8 cellular contexts compared by ENCODE assay signal in the genomic region with DNA sequence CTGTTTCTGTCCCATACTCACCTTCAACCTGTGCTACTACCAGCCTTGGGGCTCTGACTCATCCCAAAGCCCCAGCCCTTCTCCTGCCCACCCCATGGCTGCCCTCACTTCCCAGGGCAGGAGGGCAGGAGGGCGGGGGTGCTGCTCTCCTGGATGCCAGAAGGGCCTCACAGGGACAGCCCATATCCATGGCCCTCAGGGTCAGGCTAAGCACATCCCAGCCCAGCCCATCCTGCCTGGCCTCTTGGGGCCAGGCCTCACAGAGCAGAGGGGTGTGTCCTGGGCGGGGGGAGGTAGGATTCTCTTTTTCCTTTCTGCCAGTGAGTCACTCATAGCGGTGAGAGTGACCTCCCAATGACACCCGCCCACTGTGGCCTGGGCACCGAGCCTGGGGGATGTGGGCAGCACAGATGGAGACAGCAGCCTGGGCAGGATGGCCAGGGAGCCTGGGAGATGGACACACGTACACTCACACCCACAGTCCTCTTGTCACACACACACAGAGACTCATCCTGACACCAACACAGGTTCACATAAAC. TPM values are rescaled to one million over a fixed set of nuclear protein-coding genes. Genes with fewer than 3 reads are reported as not detected.
DNase-seq lines count a peak whose midpoint lies in the region; FAIRE-seq and TF ChIP-seq lines count a peak whose summit lies in the region.

No MANE protein-coding gene starts in this region.

- DNase-seq in 8988T (peak; percentile 70), HS-27A (ENCODE audit: low read depth) (peak; percentile 80), adipocyte (ENCODE audit: low read depth) (peak; percentile 84), keratinocyte (ENCODE audit: low read depth, low spot score) (no peak), hippocampal formation (lab: John Stamatoyannopoulos, UW) (no peak), retina (no peak), NCI-H524 (lab: John Stamatoyannopoulos, UW) (no peak), NCI-H526 (lab: John Stamatoyannopoulos, UW) (no peak)

- peaks cover 43% of the 10 kb centered on the region for H3K4me1 ChIP-seq in adipocyte (ENCODE audit: control insufficient read depth, insufficient read depth, low read length)
- H3K4me1 ChIP-seq in keratinocyte (ENCODE audit: control insufficient read depth, extremely low read depth, insufficient read depth, low read length), result peaks cover 46% of the 10 kb centered on the region

- H3K79me2 ChIP-seq in keratinocyte (ENCODE audit: control insufficient read depth, insufficient read depth, low read length), result no peaks in the 10 kb centered on the region

- H3K27me3 ChIP-seq in adipocyte (replicated peaks; ENCODE audit: control insufficient read depth, insufficient read depth, low read length) (no peaks in the 10 kb centered on the region), keratinocyte (ENCODE audit: control insufficient read depth, extremely low read depth, insufficient read depth, low read length) (no peaks in the 10 kb centered on the region)

- no peak for TF ChIP-seq CTCF in keratinocyte (optimal IDR thresholded peaks at IDR 0.05 in 1 of 3, IDR thresholded peaks at IDR 0.05 in 1 of 3, conservative IDR thresholded peaks at IDR 0.05 in 1 of 3; ENCODE audit: extremely low read depth in 1 of 3, insufficient read depth in 2 of 3, low read length in 3 of 3)

- no peak overlapping the region for H3K27ac ChIP-seq in keratinocyte (ENCODE audit: control insufficient read depth, insufficient read depth, low read length)

- dilution Hi-C loops in keratinocyte (cut with MboI; ENCODE audit: extremely low pct_ligation_motif_present, low sequenced_read_pairs), result no loop called here

- H3K4me3 ChIP-seq in adipocyte (ENCODE audit: low read length) (peak overlapping the region; percentile 20), keratinocyte (ENCODE audit: control insufficient read depth in 2 of 3, extremely low read depth in 1 of 3, insufficient read depth in 2 of 3, low read depth in 1 of 3, low read length in 3 of 3) (no peak overlapping the region)

- H4K20me1 ChIP-seq in keratinocyte (ENCODE audit: control insufficient read depth, extremely low read depth, insufficient read depth, low read length), result no peaks in the 10 kb centered on the region

- FAIRE-seq in keratinocyte (lab: Jason Lieb, UNC), result no peak

- H3K4me2 ChIP-seq in keratinocyte (ENCODE audit: control insufficient read depth, extremely low read depth, insufficient read depth, low read depth, low read length), result peak overlapping the region; percentile 25

- no peaks in the 10 kb centered on the region for H3K9me3 ChIP-seq in adipocyte (ENCODE audit: control insufficient read depth, low read length)
- no peaks in the 10 kb centered on the region for H3K9me3 ChIP-seq in keratinocyte (ENCODE audit: control insufficient read depth, low read depth, low read length)

- H2AFZ ChIP-seq in keratinocyte (ENCODE audit: control insufficient read depth, low read length), result no peak overlapping the region

- H3K9ac ChIP-seq in adipocyte (ENCODE audit: low read length) (no peak overlapping the region), keratinocyte (ENCODE audit: control insufficient read depth, extremely low read depth, insufficient read depth, low read length) (no peak overlapping the region)

- H3K9me1 ChIP-seq in keratinocyte (ENCODE audit: control insufficient read depth, extremely low read depth, insufficient read depth, low read length), result peaks cover 2% of the 10 kb centered on the region

- peaks cover 9% of the 10 kb centered on the region for H3K36me3 ChIP-seq in adipocyte (ENCODE audit: control insufficient read depth, insufficient read depth, low read length, severe bottlenecking)
- no peaks in the 10 kb centered on the region for H3K36me3 ChIP-seq in keratinocyte (ENCODE audit: control insufficient read depth in 2 of 2, extremely low read depth in 1 of 2, insufficient read depth in 2 of 2, low read length in 2 of 2)

RNA-seq across cellular contexts. Expression of gene LTBP3, which starts 2.4 kb away (rescaled TPM):
- polyA plus RNA-seq in keratinocyte, result 9.1 to 23.0 TPM (median 11.0 TPM) in 3 replicates
- 4.4 TPM for polyA plus RNA-seq in keratinocyte (2011; ENCODE audit: low read depth)
- 6.9 and 16.8 TPM in 2 replicates for polyA plus RNA-seq in keratinocyte (2011; cell fraction: cytosol; rRNA removed)
- 45.1 and 57.9 TPM in 2 replicates for polyA plus RNA-seq in keratinocyte (2011; cell fraction: nucleus; rRNA removed)
- polyA plus RNA-seq in keratinocyte (2012; ENCODE audit: low replicate concordance), result 8.9 and 26.6 TPM in 2 replicates
- polyA minus RNA-seq in keratinocyte, result 8.8 to 64.5 TPM (median 10.5 TPM) in 3 replicates
- polyA minus RNA-seq in keratinocyte (2011; cell fraction: cytosol; rRNA and poly(A)+ RNA removed), result 32.8 TPM
- polyA minus RNA-seq in keratinocyte (2011; cell fraction: nucleus; rRNA and poly(A)+ RNA removed), result 30.0 and 30.3 TPM in 2 replicates

RNA-seq across cellular contexts. Expression of gene ZNRD2, which starts 14.5 kb away (rescaled TPM):
- polyA plus RNA-seq in keratinocyte, result 33.6 to 48.5 TPM (median 47.5 TPM) in 3 replicates
- 9.1 TPM for polyA plus RNA-seq in keratinocyte (2011; ENCODE audit: low read depth)
- polyA plus RNA-seq in keratinocyte (2011; cell fraction: cytosol; rRNA removed), result 29.1 and 56.1 TPM in 2 replicates
- 34.2 and 37.8 TPM in 2 replicates for polyA plus RNA-seq in keratinocyte (2011; cell fraction: nucleus; rRNA removed)
- 47.2 and 82.7 TPM in 2 replicates for polyA plus RNA-seq in keratinocyte (2012; ENCODE audit: low replicate concordance)
- 8.8 to 35.2 TPM (median 10.5 TPM) in 3 replicates for polyA minus RNA-seq in keratinocyte
- 33.8 TPM for polyA minus RNA-seq in keratinocyte (2011; cell fraction: cytosol; rRNA and poly(A)+ RNA removed)
- polyA minus RNA-seq in keratinocyte (2011; cell fraction: nucleus; rRNA and poly(A)+ RNA removed), result 12.9 and 16.0 TPM in 2 replicates

RNA-seq across cellular contexts. Expression of gene FAM89B, which starts 16.6 kb away (rescaled TPM):
- 11.5 to 37.6 TPM (median 13.5 TPM) in 3 replicates for polyA plus RNA-seq in keratinocyte
- polyA plus RNA-seq in keratinocyte (2011; ENCODE audit: low read depth), result 1.3 TPM
- polyA plus RNA-seq in keratinocyte (2011; cell fraction: cytosol; rRNA removed), result 18.0 and 37.6 TPM in 2 replicates
- 8.8 and 17.8 TPM in 2 replicates for polyA plus RNA-seq in keratinocyte (2011; cell fraction: nucleus; rRNA removed)
- 17.0 and 20.6 TPM in 2 replicates for polyA plus RNA-seq in keratinocyte (2012; ENCODE audit: low replicate concordance)
- 8.9 to 33.5 TPM (median 20.7 TPM) in 3 replicates for polyA minus RNA-seq in keratinocyte
- polyA minus RNA-seq in keratinocyte (2011; cell fraction: cytosol; rRNA and poly(A)+ RNA removed), result 30.5 TPM
- 2.1 and 9.4 TPM in 2 replicates for polyA minus RNA-seq in keratinocyte (2011; cell fraction: nucleus; rRNA and poly(A)+ RNA removed)

RNA-seq across cellular contexts. Expression of gene EHBP1L1, which starts 20.1 kb away (rescaled TPM):
- polyA plus RNA-seq in keratinocyte, result 8.5 to 14.0 TPM (median 10.4 TPM) in 3 replicates
- polyA plus RNA-seq in keratinocyte (2011; ENCODE audit: low read depth), result 28.9 TPM
- polyA plus RNA-seq in keratinocyte (2011; cell fraction: cytosol; rRNA removed), result 5.2 and 16.1 TPM in 2 replicates
- 35.7 and 50.9 TPM in 2 replicates for polyA plus RNA-seq in keratinocyte (2011; cell fraction: nucleus; rRNA removed)
- 12.7 and 19.8 TPM in 2 replicates for polyA plus RNA-seq in keratinocyte (2012; ENCODE audit: low replicate concordance)
- 9.8 to 25.0 TPM (median 16.6 TPM) in 3 replicates for polyA minus RNA-seq in keratinocyte
- polyA minus RNA-seq in keratinocyte (2011; cell fraction: cytosol; rRNA and poly(A)+ RNA removed), result 36.8 TPM
- polyA minus RNA-seq in keratinocyte (2011; cell fraction: nucleus; rRNA and poly(A)+ RNA removed), result 21.4 and 21.5 TPM in 2 replicates

RNA-seq across cellular contexts. Expression of gene SCYL1, which starts 30.9 kb away (rescaled TPM):
- 31.3 to 51.2 TPM (median 44.1 TPM) in 3 replicates for polyA plus RNA-seq in keratinocyte
- 25.3 TPM for polyA plus RNA-seq in keratinocyte (2011; ENCODE audit: low read depth)
- 40.7 and 65.2 TPM in 2 replicates for polyA plus RNA-seq in keratinocyte (2011; cell fraction: cytosol; rRNA removed)
- polyA plus RNA-seq in keratinocyte (2011; cell fraction: nucleus; rRNA removed), result 52.1 and 72.4 TPM in 2 replicates
- polyA plus RNA-seq in keratinocyte (2012; ENCODE audit: low replicate concordance), result 33.0 and 44.5 TPM in 2 replicates
- polyA minus RNA-seq in keratinocyte, result 34.8 to 75.0 TPM (median 43.7 TPM) in 3 replicates
- polyA minus RNA-seq in keratinocyte (2011; cell fraction: cytosol; rRNA and poly(A)+ RNA removed), result 43.0 TPM
- polyA minus RNA-seq in keratinocyte (2011; cell fraction: nucleus; rRNA and poly(A)+ RNA removed), result 24.6 and 32.7 TPM in 2 replicates

Comparison
In these comparisons a context has a peak if more than half of its experiments do, and no peak if none do; other contexts are left out.
1. DNase-seq: peak in 8988T (single experiment), HS-27A (single experiment) and adipocyte (single experiment); none in keratinocyte (single experiment), hippocampal formation (0 of 2), retina (single experiment), NCI-H524 (0 of 2) and NCI-H526 (0 of 2).